11 cellular contexts compared by ENCODE assay signal in genomic region chr2:230664128-230664527, GRCh38.
DNase-seq lines count a peak whose midpoint lies in the region; ATAC-seq and TF ChIP-seq lines count a peak whose summit lies in the region.
"Had no signal": no experiment of that assay in that cellular context is flagged by ENCODE, and none has a peak within 500 bp of the region (broad histone marks: within the 10 kb centered on the region; RNA-seq: fewer than 3 reads in every experiment).

No MANE protein-coding gene starts in this region.

- H3K4me1 Mint-ChIP-seq in activated T-cell treated with anti-CD3 and anti-CD28 coated beads, Interleukin-2, amount 50 U/mL, for 24 hours (ENCODE audit: low read depth), result peaks cover 96% of the 10 kb centered on the region
- peaks cover 90% of the 10 kb centered on the region for H3K4me1 Mint-ChIP-seq in central memory CD8-positive, alpha-beta T cell
- H3K4me1 Mint-ChIP-seq in stimulated activated memory B cell treated with anti-CD40 and anti-IgM and Interleukin-4, amounts not matched to agents 10 μg/mL and 1 μg/mL and 100 μg/mL, for 72 hours, result peaks cover 94% of the 10 kb centered on the region

- H3K4me2 ChIP-seq in OCI-LY3 (ENCODE audit: low read length), result peak overlapping the region; percentile 66

- H3K9me3 ChIP-seq in OCI-LY3 (ENCODE audit: insufficient read depth, low read length), result no peaks in the 10 kb centered on the region
- H3K9me3 ChIP-seq: esophagus squamous epithelium had no signal

- H3K27me3 Mint-ChIP-seq in activated T-cell treated with anti-CD3 and anti-CD28 coated beads, Interleukin-2, amount 50 U/mL, for 24 hours, result no peaks in the 10 kb centered on the region
- no peaks in the 10 kb centered on the region for H3K27me3 Mint-ChIP-seq in central memory CD8-positive, alpha-beta T cell
- no peaks in the 10 kb centered on the region for H3K27me3 Mint-ChIP-seq in stimulated activated memory B cell treated with anti-CD40 and anti-IgM and Interleukin-4, amounts not matched to agents 10 μg/mL and 1 μg/mL and 100 μg/mL, for 72 hours

- no peaks in the 10 kb centered on the region for H4K20me1 ChIP-seq in OCI-LY3 (ENCODE audit: insufficient read depth, low read length)

- peaks cover 3% of the 10 kb centered on the region; the same call in 1 of the 2 replicates for H3K79me2 ChIP-seq in OCI-LY3 (ENCODE audit: low read length)

- no peaks in the 10 kb centered on the region for H3K9me3 Mint-ChIP-seq in activated T-cell treated with anti-CD3 and anti-CD28 coated beads, Interleukin-2, amount 50 U/mL, for 24 hours
- no peaks in the 10 kb centered on the region for H3K9me3 Mint-ChIP-seq in central memory CD8-positive, alpha-beta T cell
- H3K9me3 Mint-ChIP-seq in stimulated activated memory B cell treated with anti-CD40 and anti-IgM and Interleukin-4, amounts not matched to agents 10 μg/mL and 1 μg/mL and 100 μg/mL, for 72 hours, result no peaks in the 10 kb centered on the region

- H3K27ac Mint-ChIP-seq in activated T-cell treated with anti-CD3 and anti-CD28 coated beads, Interleukin-2, amount 50 U/mL, for 24 hours, result peak overlapping the region; percentile 97
- H3K27ac Mint-ChIP-seq in central memory CD8-positive, alpha-beta T cell (ENCODE audit: low read depth), result peak overlapping the region; percentile 70
- H3K27ac Mint-ChIP-seq in stimulated activated memory B cell treated with anti-CD40 and anti-IgM and Interleukin-4, amounts not matched to agents 10 μg/mL and 1 μg/mL and 100 μg/mL, for 72 hours, result peak overlapping the region; percentile 89

- peaks cover 99% of the 10 kb centered on the region for H3K4me1 ChIP-seq in OCI-LY3 (ENCODE audit: low read length)

- no peak for ATAC-seq in central memory CD8-positive, alpha-beta T cell (replicated peaks; ENCODE audit: extremely low read depth, poor library complexity, severe bottlenecking)
- no peak for ATAC-seq in stimulated activated memory B cell treated with anti-CD40 and anti-IgM and Interleukin-4, amounts not matched to agents 10 μg/mL and 1 μg/mL and 100 μg/mL, for 72 hours
- no peak for ATAC-seq in GM21576 (IDR thresholded peaks at IDR 0.05; ENCODE audit: unreplicated experiment)
- ATAC-seq: left lobe of liver had no signal

- no peak for TF ChIP-seq CTCF in OCI-LY3 (IDR thresholded peaks at IDR 0.05; ENCODE audit: low read depth, low read length)

- peak overlapping the region; percentile 94 for H3K9ac ChIP-seq in OCI-LY3 (ENCODE audit: low read length)

- H3K4me3 Mint-ChIP-seq in activated T-cell treated with anti-CD3 and anti-CD28 coated beads, Interleukin-2, amount 50 U/mL, for 24 hours, result peak overlapping the region; percentile 35
- H3K4me3 Mint-ChIP-seq in central memory CD8-positive, alpha-beta T cell, result peak overlapping the region; percentile 59
- H3K4me3 Mint-ChIP-seq in stimulated activated memory B cell treated with anti-CD40 and anti-IgM and Interleukin-4, amounts not matched to agents 10 μg/mL and 1 μg/mL and 100 μg/mL, for 72 hours, result no peak overlapping the region

- H3K36me3 ChIP-seq in OCI-LY3 (replicated peaks; ENCODE audit: low read depth, low read length), result no peaks in the 10 kb centered on the region
- H3K36me3 ChIP-seq: esophagus squamous epithelium had no signal

- peak overlapping the region; percentile 47 for H3K4me3 ChIP-seq in OCI-LY3 (ENCODE audit: low read length)
- H3K4me3 ChIP-seq: esophagus squamous epithelium had no signal

- peaks cover 4% of the 10 kb centered on the region for H3K36me3 Mint-ChIP-seq in activated T-cell treated with anti-CD3 and anti-CD28 coated beads, Interleukin-2, amount 50 U/mL, for 24 hours (ENCODE audit: low read depth)
- peaks cover 12% of the 10 kb centered on the region for H3K36me3 Mint-ChIP-seq in central memory CD8-positive, alpha-beta T cell (ENCODE audit: insufficient read depth)
- no peaks in the 10 kb centered on the region for H3K36me3 Mint-ChIP-seq in stimulated activated memory B cell treated with anti-CD40 and anti-IgM and Interleukin-4, amounts not matched to agents 10 μg/mL and 1 μg/mL and 100 μg/mL, for 72 hours

- no peaks in the 10 kb centered on the region for H3K27me3 ChIP-seq in OCI-LY3 (ENCODE audit: low read depth, low read length)
- H3K27me3 ChIP-seq: esophagus squamous epithelium had no signal

- peak overlapping the region; percentile 100 for H3K27ac ChIP-seq in OCI-LY3 (ENCODE audit: low read length)
- H3K27ac ChIP-seq: esophagus squamous epithelium had no signal

- H2AFZ ChIP-seq in OCI-LY3 (ENCODE audit: low read depth, low read length), result no peak overlapping the region

- DNase-seq in activated T-cell treated with anti-CD3 and anti-CD28 coated beads, Interleukin-2, amount 50 U/mL, for 24 hours, result peak; percentile 52
- DNase-seq in activated T-cell treated with anti-CD3 and anti-CD28 coated beads for 4 hours, result no peak
- DNase-seq in central memory CD8-positive, alpha-beta T cell (ENCODE audit: low spot score in 2 of 2), result no peak
- DNase-seq in ecto neural progenitor cell (ENCODE audit: low spot score), result no peak
- no peak for DNase-seq in putamen (ENCODE audit: low spot score)
- DNase-seq: esophagus squamous epithelium, NCI-H2227 treated with DMSO at 0.1 percent for 48 hours had no signal
